ENCODE assay signal across 9 cellular contexts in the genomic region with DNA sequence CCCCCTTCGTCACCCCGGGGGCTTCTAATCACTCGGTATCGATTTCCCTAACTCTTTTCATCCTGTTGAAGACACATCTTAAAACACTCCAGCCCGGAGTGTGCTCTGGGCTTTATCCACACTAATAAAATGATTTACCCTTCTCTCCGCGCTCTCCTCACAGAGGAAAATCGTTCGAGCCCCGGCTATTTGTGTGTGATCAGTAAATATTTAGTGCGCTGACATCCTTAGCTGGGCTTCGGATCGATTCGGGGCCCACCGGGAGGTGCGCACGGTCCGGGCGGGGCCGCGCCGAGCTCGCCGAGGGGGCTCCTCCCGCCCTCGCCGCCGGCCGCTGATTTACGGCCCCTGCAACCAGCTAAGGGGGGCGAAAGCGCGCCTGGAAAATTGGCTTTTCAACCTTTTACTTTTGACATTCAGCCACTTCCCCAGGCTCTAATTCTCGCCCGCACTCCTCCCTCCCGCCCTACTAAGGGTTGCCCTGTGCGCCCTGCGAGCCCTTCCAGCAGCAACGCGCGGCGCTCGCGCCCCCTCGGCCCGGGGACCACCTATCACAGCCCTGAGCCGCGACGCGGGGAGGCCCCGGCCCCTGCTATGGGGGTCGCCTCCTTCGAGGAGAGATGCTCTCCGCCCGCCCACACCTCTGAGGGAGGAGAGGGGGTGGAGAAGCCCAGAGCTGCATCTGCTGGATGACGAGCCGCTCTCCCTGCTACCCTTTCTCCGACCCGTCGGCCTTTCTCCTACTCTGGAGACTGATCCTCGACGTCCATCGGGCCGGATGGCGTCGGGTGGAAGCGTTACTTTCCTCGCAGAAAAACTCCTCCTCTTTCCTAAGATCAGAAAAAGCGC. TPM values are rescaled to one million over a fixed set of nuclear protein-coding genes. Genes with fewer than 3 reads are reported as not detected.
DNase-seq lines count a peak whose midpoint lies in the region; ATAC-seq, FAIRE-seq and TF ChIP-seq lines count a peak whose summit lies in the region.
"Had no signal": no experiment of that assay in that cellular context is flagged by ENCODE, and none has a peak within 500 bp of the region (broad histone marks: within the 10 kb centered on the region; RNA-seq: fewer than 3 reads in every experiment).

No MANE protein-coding gene starts in this region.

- CTCF ChIA-PET in activated CD8-positive, alpha-beta T cell treated with anti-CD3 and anti-CD28 coated beads, Interleukin-2, amount 10 ng/mL, durations not matched to agents 7 days and 5 days (lab: Charles Lee) = no interaction called here
- CTCF ChIA-PET in T-cell (lab: Charles Lee) = no interaction called here

- FAIRE-seq in astrocyte (lab: Jason Lieb, UNC) = no peak

- no peak overlapping the region for H3K27ac Mint-ChIP-seq in astrocyte (ENCODE audit: unreplicated experiment)
- no peak overlapping the region for H3K27ac Mint-ChIP-seq in activated CD8-positive, alpha-beta T cell treated with anti-CD3 and anti-CD28 coated beads, Interleukin-2, amount 10 ng/mL, durations not matched to agents 7 days and 5 days
- no peak overlapping the region for H3K27ac Mint-ChIP-seq in T-cell

- no peaks in the 10 kb centered on the region for H4K20me1 ChIP-seq in astrocyte (ENCODE audit: insufficient read depth, low read length)

- peak overlapping the region; percentile 15 for H3K4me3 Mint-ChIP-seq in astrocyte (ENCODE audit: unreplicated experiment)
- H3K4me3 Mint-ChIP-seq in activated CD8-positive, alpha-beta T cell treated with anti-CD3 and anti-CD28 coated beads, Interleukin-2, amount 10 ng/mL, durations not matched to agents 7 days and 5 days = no peak overlapping the region
- no peak overlapping the region for H3K4me3 Mint-ChIP-seq in T-cell

- DNase-seq in DMS114 treated with DMSO at 0.1 percent for 48 hours (lab: John Stamatoyannopoulos, UW; ENCODE audit: unreplicated experiment) (peak; percentile 58), astrocyte (ENCODE audit: low read depth) (peak; percentile 27), hepatic stellate cell (ENCODE audit: low spot score) (peak; percentile 47), HT-29 (ENCODE audit: low spot score) (no peak), KG1 (lab: John Stamatoyannopoulos, UW) (no peak), T-cell (no peak)
- DNase-seq in activated CD8-positive, alpha-beta T cell treated with anti-CD3 and anti-CD28 coated beads, Interleukin-2, amount 10 ng/mL, durations not matched to agents 7 days and 5 days = no peak

- H3K27me3 ChIP-seq in astrocyte (ENCODE audit: insufficient read depth, low read length) (no peaks in the 10 kb centered on the region), rectal smooth muscle tissue (ENCODE audit: control insufficient read depth, insufficient read depth, low read length) (no peaks in the 10 kb centered on the region)

- H3K27me3 Mint-ChIP-seq in astrocyte (ENCODE audit: low read depth, unreplicated experiment) = peaks cover 44% of the 10 kb centered on the region
- H3K27me3 Mint-ChIP-seq in activated CD8-positive, alpha-beta T cell treated with anti-CD3 and anti-CD28 coated beads, Interleukin-2, amount 10 ng/mL, durations not matched to agents 7 days and 5 days (ENCODE audit: low read depth) = peaks cover 64% of the 10 kb centered on the region
- peaks cover 68 to 73% of the 10 kb centered on the region in 2 donors for H3K27me3 Mint-ChIP-seq in T-cell

- peaks cover 97% of the 10 kb centered on the region for H3K79me2 ChIP-seq in astrocyte (ENCODE audit: insufficient read depth, low read length)

- H3K9me3 Mint-ChIP-seq in astrocyte (ENCODE audit: unreplicated experiment) (peaks cover 2% of the 10 kb centered on the region), T-cell (no peaks in the 10 kb centered on the region)
- H3K9me3 Mint-ChIP-seq in activated CD8-positive, alpha-beta T cell treated with anti-CD3 and anti-CD28 coated beads, Interleukin-2, amount 10 ng/mL, durations not matched to agents 7 days and 5 days (ENCODE audit: insufficient read depth) = no peaks in the 10 kb centered on the region

- H2AFZ ChIP-seq in astrocyte (ENCODE audit: low read depth, low read length) = peak overlapping the region; percentile 48

- H3K4me3 ChIP-seq in astrocyte (ENCODE audit: insufficient read depth, low read depth, low read length) (peak overlapping the region; percentile 46), rectal smooth muscle tissue (ENCODE audit: low read length) (peak overlapping the region; percentile 52)

- H3K27ac ChIP-seq in astrocyte (ENCODE audit: low read depth, low read length) (peak overlapping the region; percentile 85), rectal smooth muscle tissue (ENCODE audit: low read depth, low read length) (peak overlapping the region; percentile 95)

- H3K9ac ChIP-seq in astrocyte (ENCODE audit: low read length) (peak overlapping the region; percentile 91), rectal smooth muscle tissue (ENCODE audit: low read length) (no peak overlapping the region)

- H3K9me3 ChIP-seq in astrocyte (ENCODE audit: insufficient read depth, low read depth, low read length) = no peaks in the 10 kb centered on the region

- POLR2A ChIA-PET in activated CD8-positive, alpha-beta T cell treated with anti-CD3 and anti-CD28 coated beads, Interleukin-2, amount 10 ng/mL, durations not matched to agents 7 days and 5 days (lab: Charles Lee) = no interaction called here
- POLR2A ChIA-PET in T-cell (lab: Charles Lee) = no interaction called here

- H3K36me3 ChIP-seq in astrocyte (ENCODE audit: insufficient read depth, low read length) = no peaks in the 10 kb centered on the region
- H3K36me3 ChIP-seq in rectal smooth muscle tissue (ENCODE audit: control insufficient read depth, insufficient read depth, low read length) = no peaks in the 10 kb centered on the region

- H3K4me1 Mint-ChIP-seq in astrocyte (ENCODE audit: low read depth, unreplicated experiment) (peaks cover 6% of the 10 kb centered on the region), T-cell (peaks cover 2 to 6% (median 5%) of the 10 kb centered on the region in 3 donors)
- no peaks in the 10 kb centered on the region for H3K4me1 Mint-ChIP-seq in activated CD8-positive, alpha-beta T cell treated with anti-CD3 and anti-CD28 coated beads, Interleukin-2, amount 10 ng/mL, durations not matched to agents 7 days and 5 days (ENCODE audit: low read depth)

- no peak for TF ChIP-seq CTCF in astrocyte (IDR thresholded peaks at IDR 0.05; ENCODE audit: insufficient read depth, low read depth, low read length)

- peak overlapping the region; percentile 85 for H3K4me2 ChIP-seq in astrocyte (ENCODE audit: low read length)

- H3K4me1 ChIP-seq in astrocyte (ENCODE audit: insufficient read depth, low read length) = peaks cover 41% of the 10 kb centered on the region
- peaks cover 14% of the 10 kb centered on the region for H3K4me1 ChIP-seq in rectal smooth muscle tissue (ENCODE audit: control insufficient read depth, insufficient read depth, low read length)

- no peak for ATAC-seq in activated CD8-positive, alpha-beta T cell treated with anti-CD3 and anti-CD28 coated beads, Interleukin-2, amount 10 ng/mL, durations not matched to agents 7 days and 5 days
- ATAC-seq in T-cell (replicated peaks in 1 of 4) = no peak

- peaks cover 4% of the 10 kb centered on the region for H3K36me3 Mint-ChIP-seq in astrocyte (ENCODE audit: low read depth, unreplicated experiment)
- H3K36me3 Mint-ChIP-seq in activated CD8-positive, alpha-beta T cell treated with anti-CD3 and anti-CD28 coated beads, Interleukin-2, amount 10 ng/mL, durations not matched to agents 7 days and 5 days (ENCODE audit: low read depth) = no peaks in the 10 kb centered on the region
- no peaks in the 10 kb centered on the region for H3K36me3 Mint-ChIP-seq in T-cell

RNA-seq across cellular contexts. Expression of gene NR2F2, which starts 7.9 kb away (rescaled TPM):
- total RNA-seq in astrocyte = 59.0 and 75.8 TPM in 2 replicates
- total RNA-seq in HT-29 (2014; rRNA removed; shearing (Covaris generic)) = 12.6 and 14.0 TPM in 2 replicates
- total RNA-seq in activated CD8-positive, alpha-beta T cell treated with anti-CD3 and anti-CD28 coated beads, Interleukin-2, amount 10 ng/mL, durations not matched to agents 7 days and 5 days = not detected
- total RNA-seq in T-cell = under 1 TPM in 3 of 5 donors, not detected in 2; 0.32 to 0.53 (median 0.38) TPM
- total RNA-seq: T-helper 1 cell treated with Interleukin-12 subunit alpha and Interleukin-12 subunit beta and Interleukin-4 antibody, amounts not matched to agents 30 ng/mL and 1 ng/mL, for 36 hours had no signal

Comparison
In these comparisons a context has a peak if more than half of its experiments do, and no peak if none do; other contexts are left out.
1. DNase-seq: peak in DMS114 treated with DMSO at 0.1 percent for 48 hours (single experiment), astrocyte (single experiment) and hepatic stellate cell (single experiment); none in HT-29 (single experiment), activated CD8-positive, alpha-beta T cell treated with anti-CD3 and anti-CD28 coated beads, Interleukin-2, amount 10 ng/mL, durations not matched to agents 7 days and 5 days (single experiment), KG1 (single experiment) and T-cell (0 of 34).